1 cellular context compared by ENCODE assay signal in the genomic region with DNA sequence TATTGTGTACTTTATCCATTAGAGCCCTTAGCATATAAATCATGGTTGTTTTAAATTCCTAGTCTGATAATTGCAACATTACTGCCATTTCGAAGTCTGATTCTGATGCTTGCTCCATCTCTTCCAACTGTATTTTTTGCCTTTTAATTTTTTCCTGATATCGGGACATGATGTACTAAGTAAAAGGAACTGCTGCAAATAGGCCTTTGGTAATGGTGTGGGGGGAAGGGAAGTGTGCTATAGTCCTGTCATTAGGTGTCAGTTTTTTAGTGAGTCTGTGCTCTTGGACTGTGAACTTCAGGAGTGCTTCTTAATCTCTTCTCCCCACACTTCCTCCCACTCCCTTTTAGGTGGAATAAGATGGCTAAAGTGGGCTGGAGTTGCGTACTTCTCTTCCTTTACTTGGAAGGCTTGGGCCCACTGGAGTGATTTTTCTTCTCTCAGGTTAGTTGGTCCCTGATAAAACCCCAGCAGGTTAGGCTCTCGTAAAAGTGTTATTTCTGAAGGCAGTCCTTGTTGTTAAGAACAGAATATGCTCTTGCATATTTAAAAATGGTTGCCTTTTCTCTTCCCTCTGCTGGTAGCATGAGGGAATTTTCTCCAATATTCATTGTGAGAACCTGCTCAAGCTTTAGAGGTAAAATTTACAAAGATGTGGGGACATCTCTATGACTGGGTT.
TF ChIP-seq lines count a peak whose summit lies in the region.

No MANE protein-coding gene starts in this region.

TF ChIP-seq in HCT116, 20 proteins besides CTCF, POLR2A, EP300 and RAD21 (continued from another document):
- TF ChIP-seq, protein P1, sequence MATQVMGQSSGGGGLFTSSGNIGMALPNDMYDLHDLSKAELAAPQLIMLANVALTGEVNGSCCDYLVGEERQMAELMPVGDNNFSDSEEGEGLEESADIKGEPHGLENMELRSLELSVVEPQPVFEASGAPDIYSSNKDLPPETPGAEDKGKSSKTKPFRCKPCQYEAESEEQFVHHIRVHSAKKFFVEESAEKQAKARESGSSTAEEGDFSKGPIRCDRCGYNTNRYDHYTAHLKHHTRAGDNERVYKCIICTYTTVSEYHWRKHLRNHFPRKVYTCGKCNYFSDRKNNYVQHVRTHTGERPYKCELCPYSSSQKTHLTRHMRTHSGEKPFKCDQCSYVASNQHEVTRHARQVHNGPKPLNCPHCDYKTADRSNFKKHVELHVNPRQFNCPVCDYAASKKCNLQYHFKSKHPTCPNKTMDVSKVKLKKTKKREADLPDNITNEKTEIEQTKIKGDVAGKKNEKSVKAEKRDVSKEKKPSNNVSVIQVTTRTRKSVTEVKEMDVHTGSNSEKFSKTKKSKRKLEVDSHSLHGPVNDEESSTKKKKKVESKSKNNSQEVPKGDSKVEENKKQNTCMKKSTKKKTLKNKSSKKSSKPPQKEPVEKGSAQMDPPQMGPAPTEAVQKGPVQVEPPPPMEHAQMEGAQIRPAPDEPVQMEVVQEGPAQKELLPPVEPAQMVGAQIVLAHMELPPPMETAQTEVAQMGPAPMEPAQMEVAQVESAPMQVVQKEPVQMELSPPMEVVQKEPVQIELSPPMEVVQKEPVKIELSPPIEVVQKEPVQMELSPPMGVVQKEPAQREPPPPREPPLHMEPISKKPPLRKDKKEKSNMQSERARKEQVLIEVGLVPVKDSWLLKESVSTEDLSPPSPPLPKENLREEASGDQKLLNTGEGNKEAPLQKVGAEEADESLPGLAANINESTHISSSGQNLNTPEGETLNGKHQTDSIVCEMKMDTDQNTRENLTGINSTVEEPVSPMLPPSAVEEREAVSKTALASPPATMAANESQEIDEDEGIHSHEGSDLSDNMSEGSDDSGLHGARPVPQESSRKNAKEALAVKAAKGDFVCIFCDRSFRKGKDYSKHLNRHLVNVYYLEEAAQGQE (IDR thresholded peaks at IDR 0.05; ENCODE audit: low read depth) = no peak
- no peak for TF ChIP-seq ZFX (IDR thresholded peaks at IDR 0.05)
- no peak for TF ChIP-seq POLR2AphosphoS5 (IDR thresholded peaks at IDR 0.05; ENCODE audit: low read depth, low read length)
- no peak for TF ChIP-seq YY1 (IDR thresholded peaks at IDR 0.05; ENCODE audit: extremely low read depth, insufficient replicate concordance, low read depth, low read length)
- TF ChIP-seq EZH2 (IDR thresholded peaks at IDR 0.05) = no peak
- no peak for TF ChIP-seq SRF (IDR thresholded peaks at IDR 0.05; ENCODE audit: low read depth)
